ENCODE assay signal across 2 cellular contexts in genomic region chr11:16408619-16409018, GRCh38.
A peak's percentile ranks its signal among the peaks of the same experiment; 100 is the strongest.
TF ChIP-seq lines count a peak whose summit lies in the region.

No MANE protein-coding gene starts in this region.

TF ChIP-seq in K562, 482 proteins besides CTCF, POLR2A, EP300 and RAD21 (continues in another document):
- peak; percentile 10; the same call in 1 of the 2 replicates for TF ChIP-seq CBFA2T3 (IDR thresholded peaks at IDR 0.05)
- no peak for TF ChIP-seq ATF1 (CRISPR knock-in tag; IDR thresholded peaks at IDR 0.05)
- 0 out of 2 replicates have a peak, but pooled peaks have one; percentile 35 for TF ChIP-seq ATF1 (tag; IDR thresholded peaks at IDR 0.05)
- TF ChIP-seq ARID1B (IDR thresholded peaks at IDR 0.05), result peak; percentile 51
- TF ChIP-seq, protein P1, sequence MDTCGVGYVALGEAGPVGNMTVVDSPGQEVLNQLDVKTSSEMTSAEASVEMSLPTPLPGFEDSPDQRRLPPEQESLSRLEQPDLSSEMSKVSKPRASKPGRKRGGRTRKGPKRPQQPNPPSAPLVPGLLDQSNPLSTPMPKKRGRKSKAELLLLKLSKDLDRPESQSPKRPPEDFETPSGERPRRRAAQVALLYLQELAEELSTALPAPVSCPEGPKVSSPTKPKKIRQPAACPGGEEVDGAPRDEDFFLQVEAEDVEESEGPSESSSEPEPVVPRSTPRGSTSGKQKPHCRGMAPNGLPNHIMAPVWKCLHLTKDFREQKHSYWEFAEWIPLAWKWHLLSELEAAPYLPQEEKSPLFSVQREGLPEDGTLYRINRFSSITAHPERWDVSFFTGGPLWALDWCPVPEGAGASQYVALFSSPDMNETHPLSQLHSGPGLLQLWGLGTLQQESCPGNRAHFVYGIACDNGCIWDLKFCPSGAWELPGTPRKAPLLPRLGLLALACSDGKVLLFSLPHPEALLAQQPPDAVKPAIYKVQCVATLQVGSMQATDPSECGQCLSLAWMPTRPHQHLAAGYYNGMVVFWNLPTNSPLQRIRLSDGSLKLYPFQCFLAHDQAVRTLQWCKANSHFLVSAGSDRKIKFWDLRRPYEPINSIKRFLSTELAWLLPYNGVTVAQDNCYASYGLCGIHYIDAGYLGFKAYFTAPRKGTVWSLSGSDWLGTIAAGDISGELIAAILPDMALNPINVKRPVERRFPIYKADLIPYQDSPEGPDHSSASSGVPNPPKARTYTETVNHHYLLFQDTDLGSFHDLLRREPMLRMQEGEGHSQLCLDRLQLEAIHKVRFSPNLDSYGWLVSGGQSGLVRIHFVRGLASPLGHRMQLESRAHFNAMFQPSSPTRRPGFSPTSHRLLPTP (IDR thresholded peaks at IDR 0.05; ENCODE audit: borderline replicate concordance, extremely low read depth, insufficient read length), result peak; percentile 46
- peak; percentile 29 for TF ChIP-seq RBM25 (IDR thresholded peaks at IDR 0.05; ENCODE audit: low read depth, low read length, severe bottlenecking)
- peak; percentile 61 for TF ChIP-seq BCOR (IDR thresholded peaks at IDR 0.05)
- TF ChIP-seq TAL1 (IDR thresholded peaks at IDR 0.05), result peak; percentile 22; the same call in 1 of the 2 replicates
- no peak for TF ChIP-seq TRIM24 (IDR thresholded peaks at IDR 0.05)
- TF ChIP-seq CREM (IDR thresholded peaks at IDR 0.05; ENCODE audit: low read depth), result peak; percentile 32; the same call in 1 of the 2 replicates
- no peak for TF ChIP-seq GATAD2B (IDR thresholded peaks at IDR 0.05; ENCODE audit: borderline replicate concordance)
- peak; percentile 59; the same call in 1 of the 2 replicates for TF ChIP-seq ZNF584 (CRISPR knock-in tag; IDR thresholded peaks at IDR 0.05; ENCODE audit: low read depth)
- peak; percentile 75 for TF ChIP-seq ZNF121 (CRISPR knock-in tag; conservative IDR thresholded peaks at IDR 0.05)
- TF ChIP-seq SRF (CRISPR knock-in tag; IDR thresholded peaks at IDR 0.05), result no peak
- peak; percentile 53; the same call in 1 of the 2 replicates for TF ChIP-seq DPF2 (IDR thresholded peaks at IDR 0.05)
- no peak for TF ChIP-seq EZH2 (IDR thresholded peaks at IDR 0.05; ENCODE audit: borderline replicate concordance, low read depth, low read length)
- no peak for TF ChIP-seq IRF1 (CRISPR knock-in tag; IDR thresholded peaks at IDR 0.05; ENCODE audit: borderline replicate concordance)
- 0 out of 2 replicates have a peak, but pooled peaks have one; percentile 10 for TF ChIP-seq CXXC5 (CRISPR knock-in tag; IDR thresholded peaks at IDR 0.05)
- 0 out of 2 replicates have a peak, but pooled peaks have one; percentile 64 for TF ChIP-seq JUN (IDR thresholded peaks at IDR 0.05; ENCODE audit: borderline replicate concordance, low read depth, low read length)
- no peak for TF ChIP-seq JUN (CRISPR knock-in tag; IDR thresholded peaks at IDR 0.05; ENCODE audit: borderline replicate concordance)
- TF ChIP-seq CHAMP1 (IDR thresholded peaks at IDR 0.05), result peak; percentile 27; the same call in 1 of the 2 replicates
- peak; percentile 90 for TF ChIP-seq ZNF384 (IDR thresholded peaks at IDR 0.05; ENCODE audit: low read depth, low read length)
- peak; percentile 32; the same call in 1 of the 2 replicates for TF ChIP-seq TCF3 (CRISPR knock-in tag; IDR thresholded peaks at IDR 0.05)
- TF ChIP-seq GATA2 (CRISPR knock-in tag; IDR thresholded peaks at IDR 0.05), result peak; percentile 44; the same call in 1 of the 2 replicates
- TF ChIP-seq, protein P2, sequence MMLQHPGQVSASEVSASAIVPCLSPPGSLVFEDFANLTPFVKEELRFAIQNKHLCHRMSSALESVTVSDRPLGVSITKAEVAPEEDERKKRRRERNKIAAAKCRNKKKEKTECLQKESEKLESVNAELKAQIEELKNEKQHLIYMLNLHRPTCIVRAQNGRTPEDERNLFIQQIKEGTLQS (IDR thresholded peaks at IDR 0.05), result peak; percentile 88
- TF ChIP-seq, protein P2 (CRISPR knock-in tag; conservative IDR thresholded peaks at IDR 0.05), result no peak
- peak; percentile 95 for TF ChIP-seq ATF7 (IDR thresholded peaks at IDR 0.05)
- peak; percentile 34; the same call in 1 of the 2 replicates for TF ChIP-seq SMARCA4 (IDR thresholded peaks at IDR 0.05)
- peak; percentile 56 for TF ChIP-seq FOSL1 (tag; conservative IDR thresholded peaks at IDR 0.05)
- peak; percentile 73 for TF ChIP-seq JUND (IDR thresholded peaks at IDR 0.05; ENCODE audit: borderline replicate concordance, low read depth, low read length)
- TF ChIP-seq JUND (tag; IDR thresholded peaks at IDR 0.05; ENCODE audit: borderline replicate concordance, low read depth, low read length), result peak; percentile 75
- TF ChIP-seq RCOR1 (IDR thresholded peaks at IDR 0.05; ENCODE audit: borderline replicate concordance in 1 of 2, low read depth in 2 of 2, low read length in 2 of 2), result 0 out of 4 replicates have a peak, but pooled peaks of 1 of the 2 experiments have one; percentile 33

TF ChIP-seq in liver, 16 proteins besides CTCF, POLR2A, EP300 and RAD21:
- TF ChIP-seq, protein P3, sequence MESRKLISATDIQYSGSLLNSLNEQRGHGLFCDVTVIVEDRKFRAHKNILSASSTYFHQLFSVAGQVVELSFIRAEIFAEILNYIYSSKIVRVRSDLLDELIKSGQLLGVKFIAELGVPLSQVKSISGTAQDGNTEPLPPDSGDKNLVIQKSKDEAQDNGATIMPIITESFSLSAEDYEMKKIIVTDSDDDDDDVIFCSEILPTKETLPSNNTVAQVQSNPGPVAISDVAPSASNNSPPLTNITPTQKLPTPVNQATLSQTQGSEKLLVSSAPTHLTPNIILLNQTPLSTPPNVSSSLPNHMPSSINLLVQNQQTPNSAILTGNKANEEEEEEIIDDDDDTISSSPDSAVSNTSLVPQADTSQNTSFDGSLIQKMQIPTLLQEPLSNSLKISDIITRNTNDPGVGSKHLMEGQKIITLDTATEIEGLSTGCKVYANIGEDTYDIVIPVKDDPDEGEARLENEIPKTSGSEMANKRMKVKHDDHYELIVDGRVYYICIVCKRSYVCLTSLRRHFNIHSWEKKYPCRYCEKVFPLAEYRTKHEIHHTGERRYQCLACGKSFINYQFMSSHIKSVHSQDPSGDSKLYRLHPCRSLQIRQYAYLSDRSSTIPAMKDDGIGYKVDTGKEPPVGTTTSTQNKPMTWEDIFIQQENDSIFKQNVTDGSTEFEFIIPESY (IDR thresholded peaks at IDR 0.05), result peak; percentile 4
- TF ChIP-seq, protein P4, sequence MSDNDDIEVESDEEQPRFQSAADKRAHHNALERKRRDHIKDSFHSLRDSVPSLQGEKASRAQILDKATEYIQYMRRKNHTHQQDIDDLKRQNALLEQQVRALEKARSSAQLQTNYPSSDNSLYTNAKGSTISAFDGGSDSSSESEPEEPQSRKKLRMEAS (IDR thresholded peaks at IDR 0.05), result no peak
